In the genomic region with DNA sequence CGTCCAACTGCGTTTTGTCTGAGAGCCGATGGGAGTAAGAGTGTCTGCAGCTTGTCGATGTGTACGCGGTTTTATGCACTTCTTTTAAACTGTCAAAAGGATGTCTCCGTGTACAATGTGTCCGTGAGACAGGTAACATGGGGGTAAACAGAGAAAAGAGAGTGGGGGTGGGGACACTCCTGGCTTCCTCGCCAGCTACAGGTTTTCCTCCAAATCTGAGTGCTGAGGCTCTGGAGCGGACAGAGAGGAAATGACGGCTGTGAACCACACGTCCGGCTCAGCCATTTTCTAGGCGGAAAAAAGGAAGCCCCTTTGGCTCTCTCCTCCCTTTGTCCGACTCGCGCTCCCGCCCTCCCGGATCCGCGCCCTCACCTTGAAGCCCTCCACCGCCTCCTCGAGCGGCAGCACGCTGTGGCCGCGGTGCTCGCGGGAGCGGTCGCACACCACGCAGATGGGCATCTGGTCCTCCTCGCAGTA, we compare ENCODE assay signal across 1 cellular context.
TF ChIP-seq lines count a peak whose summit lies in the region.

No MANE protein-coding gene starts in this region.

TF ChIP-seq in HepG2, 621 proteins besides CTCF, POLR2A, EP300 and RAD21 (continued from another document and continues in another):
- TF ChIP-seq, protein P1, sequence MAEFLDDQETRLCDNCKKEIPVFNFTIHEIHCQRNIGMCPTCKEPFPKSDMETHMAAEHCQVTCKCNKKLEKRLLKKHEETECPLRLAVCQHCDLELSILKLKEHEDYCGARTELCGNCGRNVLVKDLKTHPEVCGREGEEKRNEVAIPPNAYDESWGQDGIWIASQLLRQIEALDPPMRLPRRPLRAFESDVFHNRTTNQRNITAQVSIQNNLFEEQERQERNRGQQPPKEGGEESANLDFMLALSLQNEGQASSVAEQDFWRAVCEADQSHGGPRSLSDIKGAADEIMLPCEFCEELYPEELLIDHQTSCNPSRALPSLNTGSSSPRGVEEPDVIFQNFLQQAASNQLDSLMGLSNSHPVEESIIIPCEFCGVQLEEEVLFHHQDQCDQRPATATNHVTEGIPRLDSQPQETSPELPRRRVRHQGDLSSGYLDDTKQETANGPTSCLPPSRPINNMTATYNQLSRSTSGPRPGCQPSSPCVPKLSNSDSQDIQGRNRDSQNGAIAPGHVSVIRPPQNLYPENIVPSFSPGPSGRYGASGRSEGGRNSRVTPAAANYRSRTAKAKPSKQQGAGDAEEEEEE (CRISPR knock-in tag; IDR thresholded peaks at IDR 0.05; ENCODE audit: borderline replicate concordance), result no peak
- TF ChIP-seq EEA1 (CRISPR knock-in tag; IDR thresholded peaks at IDR 0.05; ENCODE audit: borderline replicate concordance), result no peak
- TF ChIP-seq TIGD3 (CRISPR knock-in tag; IDR thresholded peaks at IDR 0.05; ENCODE audit: borderline replicate concordance), result 0 out of 2 replicates have a peak, but pooled peaks have one; percentile 2
- TF ChIP-seq KDM2A (CRISPR knock-in tag; IDR thresholded peaks at IDR 0.05; ENCODE audit: borderline replicate concordance, low read depth), result peak; percentile 35; the same call in 1 of the 2 replicates
- TF ChIP-seq, protein P2, sequence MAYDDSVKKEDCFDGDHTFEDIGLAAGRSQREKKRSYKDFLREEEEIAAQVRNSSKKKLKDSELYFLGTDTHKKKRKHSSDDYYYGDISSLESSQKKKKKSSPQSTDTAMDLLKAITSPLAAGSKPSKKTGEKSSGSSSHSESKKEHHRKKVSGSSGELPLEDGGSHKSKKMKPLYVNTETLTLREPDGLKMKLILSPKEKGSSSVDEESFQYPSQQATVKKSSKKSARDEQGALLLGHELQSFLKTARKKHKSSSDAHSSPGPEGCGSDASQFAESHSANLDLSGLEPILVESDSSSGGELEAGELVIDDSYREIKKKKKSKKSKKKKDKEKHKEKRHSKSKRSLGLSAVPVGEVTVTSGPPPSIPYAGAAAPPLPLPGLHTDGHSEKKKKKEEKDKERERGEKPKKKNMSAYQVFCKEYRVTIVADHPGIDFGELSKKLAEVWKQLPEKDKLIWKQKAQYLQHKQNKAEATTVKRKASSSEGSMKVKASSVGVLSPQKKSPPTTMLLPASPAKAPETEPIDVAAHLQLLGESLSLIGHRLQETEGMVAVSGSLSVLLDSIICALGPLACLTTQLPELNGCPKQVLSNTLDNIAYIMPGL (CRISPR knock-in tag; IDR thresholded peaks at IDR 0.05; ENCODE audit: borderline replicate concordance in 1 of 2, low read depth in 1 of 2), result peak in 1 of 2 experiments; percentile 38; a peak in 1 of 4 replicates
- TF ChIP-seq, protein P3, sequence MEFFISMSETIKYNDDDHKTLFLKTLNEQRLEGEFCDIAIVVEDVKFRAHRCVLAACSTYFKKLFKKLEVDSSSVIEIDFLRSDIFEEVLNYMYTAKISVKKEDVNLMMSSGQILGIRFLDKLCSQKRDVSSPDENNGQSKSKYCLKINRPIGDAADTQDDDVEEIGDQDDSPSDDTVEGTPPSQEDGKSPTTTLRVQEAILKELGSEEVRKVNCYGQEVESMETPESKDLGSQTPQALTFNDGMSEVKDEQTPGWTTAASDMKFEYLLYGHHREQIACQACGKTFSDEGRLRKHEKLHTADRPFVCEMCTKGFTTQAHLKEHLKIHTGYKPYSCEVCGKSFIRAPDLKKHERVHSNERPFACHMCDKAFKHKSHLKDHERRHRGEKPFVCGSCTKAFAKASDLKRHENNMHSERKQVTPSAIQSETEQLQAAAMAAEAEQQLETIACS (CRISPR knock-in tag; IDR thresholded peaks at IDR 0.05), result no peak
- peak; percentile 32; the same call in 1 of the 2 replicates for TF ChIP-seq POLR2AphosphoS5 (IDR thresholded peaks at IDR 0.05; ENCODE audit: low read depth, low read length)
- TF ChIP-seq, protein P4, sequence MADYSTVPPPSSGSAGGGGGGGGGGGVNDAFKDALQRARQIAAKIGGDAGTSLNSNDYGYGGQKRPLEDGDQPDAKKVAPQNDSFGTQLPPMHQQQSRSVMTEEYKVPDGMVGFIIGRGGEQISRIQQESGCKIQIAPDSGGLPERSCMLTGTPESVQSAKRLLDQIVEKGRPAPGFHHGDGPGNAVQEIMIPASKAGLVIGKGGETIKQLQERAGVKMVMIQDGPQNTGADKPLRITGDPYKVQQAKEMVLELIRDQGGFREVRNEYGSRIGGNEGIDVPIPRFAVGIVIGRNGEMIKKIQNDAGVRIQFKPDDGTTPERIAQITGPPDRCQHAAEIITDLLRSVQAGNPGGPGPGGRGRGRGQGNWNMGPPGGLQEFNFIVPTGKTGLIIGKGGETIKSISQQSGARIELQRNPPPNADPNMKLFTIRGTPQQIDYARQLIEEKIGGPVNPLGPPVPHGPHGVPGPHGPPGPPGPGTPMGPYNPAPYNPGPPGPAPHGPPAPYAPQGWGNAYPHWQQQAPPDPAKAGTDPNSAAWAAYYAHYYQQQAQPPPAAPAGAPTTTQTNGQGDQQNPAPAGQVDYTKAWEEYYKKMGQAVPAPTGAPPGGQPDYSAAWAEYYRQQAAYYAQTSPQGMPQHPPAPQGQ (CRISPR knock-in tag; IDR thresholded peaks at IDR 0.05; ENCODE audit: borderline replicate concordance), result 0 out of 2 replicates have a peak, but pooled peaks have one; percentile 59
- no peak for TF ChIP-seq DNMT1 (CRISPR knock-in tag; IDR thresholded peaks at IDR 0.05)
- TF ChIP-seq SIN3A (IDR thresholded peaks at IDR 0.05; ENCODE audit: borderline replicate concordance, low read depth, low read length), result peak; percentile 25; the same call in 1 of the 2 replicates
- TF ChIP-seq LCORL (IDR thresholded peaks at IDR 0.05), result no peak
- no peak for TF ChIP-seq LCORL (CRISPR knock-in tag; IDR thresholded peaks at IDR 0.05)
- 0 out of 2 replicates have a peak, but pooled peaks have one; percentile 15 for TF ChIP-seq CBX5 (CRISPR knock-in tag; IDR thresholded peaks at IDR 0.05; ENCODE audit: borderline replicate concordance)
- TF ChIP-seq ZNF614 (CRISPR knock-in tag; IDR thresholded peaks at IDR 0.05; ENCODE audit: borderline replicate concordance), result no peak
- TF ChIP-seq, protein P5, sequence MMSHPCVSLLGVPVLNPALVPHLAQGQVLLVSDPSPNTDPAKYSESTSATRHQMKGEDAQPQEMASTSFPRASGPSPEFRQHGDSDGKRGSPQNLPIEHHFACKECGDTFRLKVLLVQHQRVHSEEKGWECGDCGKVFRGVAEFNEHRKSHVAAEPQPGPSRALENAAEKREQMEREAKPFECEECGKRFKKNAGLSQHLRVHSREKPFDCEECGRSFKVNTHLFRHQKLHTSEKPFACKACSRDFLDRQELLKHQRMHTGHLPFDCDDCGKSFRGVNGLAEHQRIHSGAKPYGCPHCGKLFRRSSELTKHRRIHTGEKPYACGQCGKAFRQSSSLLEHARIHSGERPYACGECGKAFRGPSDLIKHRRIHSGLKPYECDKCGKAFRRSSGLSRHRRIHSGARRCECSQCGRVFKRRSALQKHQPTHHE (CRISPR knock-in tag; IDR thresholded peaks at IDR 0.05; ENCODE audit: borderline replicate concordance), result no peak
- TF ChIP-seq, protein P6, sequence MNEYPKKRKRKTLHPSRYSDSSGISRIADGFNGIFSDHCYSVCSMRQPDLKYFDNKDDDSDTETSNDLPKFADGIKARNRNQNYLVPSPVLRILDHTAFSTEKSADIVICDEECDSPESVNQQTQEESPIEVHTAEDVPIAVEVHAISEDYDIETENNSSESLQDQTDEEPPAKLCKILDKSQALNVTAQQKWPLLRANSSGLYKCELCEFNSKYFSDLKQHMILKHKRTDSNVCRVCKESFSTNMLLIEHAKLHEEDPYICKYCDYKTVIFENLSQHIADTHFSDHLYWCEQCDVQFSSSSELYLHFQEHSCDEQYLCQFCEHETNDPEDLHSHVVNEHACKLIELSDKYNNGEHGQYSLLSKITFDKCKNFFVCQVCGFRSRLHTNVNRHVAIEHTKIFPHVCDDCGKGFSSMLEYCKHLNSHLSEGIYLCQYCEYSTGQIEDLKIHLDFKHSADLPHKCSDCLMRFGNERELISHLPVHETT (CRISPR knock-in tag; conservative IDR thresholded peaks at IDR 0.05), result no peak
- TF ChIP-seq ATRX (CRISPR knock-in tag; IDR thresholded peaks at IDR 0.05; ENCODE audit: borderline replicate concordance), result no peak
- TF ChIP-seq ELF1 (CRISPR knock-in tag; IDR thresholded peaks at IDR 0.05), result peak; percentile 27; the same call in 1 of the 2 replicates
- no peak; the same call in 1 of the 2 replicates for TF ChIP-seq REPIN1 (CRISPR knock-in tag; IDR thresholded peaks at IDR 0.05; ENCODE audit: borderline replicate concordance, low read depth)
- TF ChIP-seq ZNF431 (CRISPR knock-in tag; IDR thresholded peaks at IDR 0.05; ENCODE audit: borderline replicate concordance, low read depth), result 0 out of 2 replicates have a peak, but pooled peaks have one; percentile 1
- TF ChIP-seq ETV5 (CRISPR knock-in tag; IDR thresholded peaks at IDR 0.05; ENCODE audit: borderline replicate concordance), result peak; percentile 10; the same call in 1 of the 2 replicates
- no peak for TF ChIP-seq ONECUT2 (CRISPR knock-in tag; IDR thresholded peaks at IDR 0.05)
- peak; percentile 23; the same call in 1 of the 2 replicates for TF ChIP-seq ZNF772 (CRISPR knock-in tag; IDR thresholded peaks at IDR 0.05)
- 0 out of 2 replicates have a peak, but pooled peaks have one; percentile 2 for TF ChIP-seq KAT7 (CRISPR knock-in tag; IDR thresholded peaks at IDR 0.05; ENCODE audit: borderline replicate concordance)
- peak; percentile 26; the same call in 1 of the 2 replicates for TF ChIP-seq ZNF616 (CRISPR knock-in tag; IDR thresholded peaks at IDR 0.05; ENCODE audit: low read depth)
- TF ChIP-seq ZNF607 (CRISPR knock-in tag; IDR thresholded peaks at IDR 0.05; ENCODE audit: borderline replicate concordance), result no peak
- no peak for TF ChIP-seq ZNF282 (IDR thresholded peaks at IDR 0.05; ENCODE audit: partially characterized antibody)
- no peak for TF ChIP-seq ZNF543 (CRISPR knock-in tag; IDR thresholded peaks at IDR 0.05)
- TF ChIP-seq HDAC1 (CRISPR knock-in tag; IDR thresholded peaks at IDR 0.05), result peak; percentile 5; the same call in 1 of the 2 replicates
- TF ChIP-seq MAX (IDR thresholded peaks at IDR 0.05), result peak; percentile 45; the same call in 1 of the 2 replicates
- no peak for TF ChIP-seq MED1 (CRISPR knock-in tag; IDR thresholded peaks at IDR 0.05)
- TF ChIP-seq ZNF768 (CRISPR knock-in tag; IDR thresholded peaks at IDR 0.05), result peak; percentile 38
- TF ChIP-seq ARID4A (CRISPR knock-in tag; IDR thresholded peaks at IDR 0.05; ENCODE audit: borderline replicate concordance), result no peak
- 0 out of 2 replicates have a peak, but pooled peaks have one; percentile 37 for TF ChIP-seq ZNF619 (CRISPR knock-in tag; IDR thresholded peaks at IDR 0.05)
- TF ChIP-seq GZF1 (CRISPR knock-in tag; IDR thresholded peaks at IDR 0.05), result 0 out of 2 replicates have a peak, but pooled peaks have one; percentile 11
- peak; percentile 59; the same call in 1 of the 2 replicates for TF ChIP-seq JUND (CRISPR knock-in tag; IDR thresholded peaks at IDR 0.05)
- no peak for TF ChIP-seq ERF (CRISPR knock-in tag; IDR thresholded peaks at IDR 0.05)
- TF ChIP-seq GPN1 (CRISPR knock-in tag; IDR thresholded peaks at IDR 0.05; ENCODE audit: borderline replicate concordance), result no peak
- TF ChIP-seq, protein P7, sequence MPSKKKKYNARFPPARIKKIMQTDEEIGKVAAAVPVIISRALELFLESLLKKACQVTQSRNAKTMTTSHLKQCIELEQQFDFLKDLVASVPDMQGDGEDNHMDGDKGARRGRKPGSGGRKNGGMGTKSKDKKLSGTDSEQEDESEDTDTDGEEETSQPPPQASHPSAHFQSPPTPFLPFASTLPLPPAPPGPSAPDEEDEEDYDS (CRISPR knock-in tag; IDR thresholded peaks at IDR 0.05), result no peak
- no peak for TF ChIP-seq FLYWCH1 (CRISPR knock-in tag; IDR thresholded peaks at IDR 0.05)
- no peak for TF ChIP-seq ZFP62 (CRISPR knock-in tag; IDR thresholded peaks at IDR 0.05)
- peak; percentile 18; the same call in 1 of the 2 replicates for TF ChIP-seq BCL6 (CRISPR knock-in tag; IDR thresholded peaks at IDR 0.05)
- TF ChIP-seq YY1 (IDR thresholded peaks at IDR 0.05; ENCODE audit: insufficient read depth, insufficient replicate concordance, low read depth, low read length), result peak; percentile 81
- TF ChIP-seq TARDBP (CRISPR knock-in tag; IDR thresholded peaks at IDR 0.05), result no peak
- TF ChIP-seq SNAPC2 (CRISPR knock-in tag; IDR thresholded peaks at IDR 0.05), result no peak
- TF ChIP-seq ZEB1 (IDR thresholded peaks at IDR 0.05; ENCODE audit: insufficient replicate concordance, low read depth), result no peak
- TF ChIP-seq ZNF230 (CRISPR knock-in tag; IDR thresholded peaks at IDR 0.05), result no peak
- TF ChIP-seq HNF4G (IDR thresholded peaks at IDR 0.05; ENCODE audit: borderline replicate concordance, low read depth, low read length), result no peak
- TF ChIP-seq HNF4G (CRISPR knock-in tag; IDR thresholded peaks at IDR 0.05; ENCODE audit: borderline replicate concordance, low read depth), result no peak
